9 cellular contexts compared by ENCODE assay signal in genomic region chr3:7193271-7193670, GRCh38.
"Had no signal": no experiment of that assay in that cellular context is flagged by ENCODE, and none has a peak within 500 bp of the region (broad histone marks: within the 10 kb centered on the region; RNA-seq: fewer than 3 reads in every experiment).

No MANE protein-coding gene starts in this region.

- H3K4me1 ChIP-seq: HAP-1 had no signal

- H3K27ac ChIP-seq: GM23248 had no signal

- DNase-seq: GM23248, GOT3, H7, H9, HCEC 1CT, HFFc6 had no signal

- H3K4me3 ChIP-seq: GM23248, GM23338, HAP-1 had no signal

- H3K9me3 ChIP-seq: HAP-1 had no signal

- ATAC-seq: GM23338, HCT116 had no signal
